Comparison of ENCODE assay signal across 13 cellular contexts in the genomic region with DNA sequence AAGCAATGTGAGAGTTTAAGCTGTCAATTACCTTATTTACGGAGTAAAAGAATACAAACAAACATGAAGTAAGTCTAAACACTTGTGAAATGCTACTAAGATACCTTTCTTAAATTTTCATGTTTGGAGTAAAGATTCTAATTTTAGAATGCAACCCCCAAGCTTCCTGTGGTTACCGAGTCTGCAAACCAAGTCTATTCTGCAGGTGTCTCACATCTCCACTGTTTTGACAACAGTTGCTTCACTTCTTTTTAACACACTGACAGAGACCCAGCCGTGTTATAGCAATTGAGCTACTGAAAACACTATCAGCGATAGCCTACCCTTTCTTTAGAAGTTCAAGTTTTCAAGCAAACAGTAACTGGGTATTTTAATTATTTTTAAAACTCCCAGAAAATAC.
A peak's percentile ranks its signal among the peaks of the same experiment; 100 is the strongest.
DNase-seq lines count a peak whose midpoint lies in the region; ATAC-seq and TF ChIP-seq lines count a peak whose summit lies in the region.
"Had no signal": no experiment of that assay in that cellular context is flagged by ENCODE, and none has a peak within 500 bp of the region (broad histone marks: within the 10 kb centered on the region; RNA-seq: fewer than 3 reads in every experiment).

No MANE protein-coding gene starts in this region.

- TF ChIP-seq CTCF in GM06990 (IDR thresholded peaks at IDR 0.05; ENCODE audit: insufficient read depth, low read length, poor library complexity, severe bottlenecking) = no peak

- H3K36me3 ChIP-seq in GM06990 (ENCODE audit: control insufficient read depth, insufficient read depth, low read length) = no peaks in the 10 kb centered on the region
- H3K36me3 ChIP-seq: HAP-1, heart right ventricle had no signal

- peak; percentile 64 for ATAC-seq in GM19025 (IDR thresholded peaks at IDR 0.05; ENCODE audit: low read depth, unreplicated experiment)
- peak; percentile 81 for ATAC-seq in HG02763 (IDR thresholded peaks at IDR 0.05; ENCODE audit: unreplicated experiment)
- ATAC-seq in sciatic nerve = no peak

- intact Hi-C loops in sciatic nerve (cut with DNase I) = no loop called here

- DNase-seq in GM06990 (ENCODE audit: extremely low read depth, insufficient read length) (peak; percentile 58), KG1 (lab: John Stamatoyannopoulos, UW) (peak; percentile 25), sciatic nerve (ENCODE audit: low spot score) (no peak), NCI-H345 treated with DMSO at 0.1 percent for 48 hours (lab: John Stamatoyannopoulos, UW; ENCODE audit: unreplicated experiment) (no peak), activated gamma-delta T cell treated with Interleukin-2 at 50 U/mL for 16 hours (no peak)
- DNase-seq in stimulated activated CD4-positive, alpha-beta T cell treated with anti-CD3 and anti-CD28 coated beads, Interleukin-4, amount 100 ng/mL, for 4 hours = no peak
- DNase-seq: activated T-cell treated with anti-CD3 and anti-CD28 coated beads, Interleukin-2, amount 50 U/mL, for 48 hours; heart right ventricle; NCI-H1436; stimulated activated CD4-positive, alpha-beta T cell treated with anti-CD3 and anti-CD28 coated beads, Interleukin-1b, Interleukin-23, amount 100 ng/mL, for 48 hours had no signal

- no peaks in the 10 kb centered on the region for H3K27me3 ChIP-seq in GM06990 (replicated peaks; ENCODE audit: control insufficient read depth, insufficient read depth, low read length)
- H3K27me3 ChIP-seq: heart right ventricle had no signal

- no peak overlapping the region for H3K4me3 ChIP-seq in GM06990 (replicated peaks; ENCODE audit: low read depth, low read length)
- H3K4me3 ChIP-seq: HAP-1 had no signal

Comparison
In these comparisons a context has a peak if more than half of its experiments do, and no peak if none do; other contexts are left out.
1. DNase-seq: peak in GM06990 (single experiment) and KG1 (single experiment); none in stimulated activated CD4-positive, alpha-beta T cell treated with anti-CD3 and anti-CD28 coated beads, Interleukin-4, amount 100 ng/mL, for 4 hours (0 of 2), sciatic nerve (single experiment), NCI-H345 treated with DMSO at 0.1 percent for 48 hours (single experiment) and activated gamma-delta T cell treated with Interleukin-2 at 50 U/mL for 16 hours (single experiment).